Comparison of ENCODE assay signal across 1 cellular context in the genomic region with DNA sequence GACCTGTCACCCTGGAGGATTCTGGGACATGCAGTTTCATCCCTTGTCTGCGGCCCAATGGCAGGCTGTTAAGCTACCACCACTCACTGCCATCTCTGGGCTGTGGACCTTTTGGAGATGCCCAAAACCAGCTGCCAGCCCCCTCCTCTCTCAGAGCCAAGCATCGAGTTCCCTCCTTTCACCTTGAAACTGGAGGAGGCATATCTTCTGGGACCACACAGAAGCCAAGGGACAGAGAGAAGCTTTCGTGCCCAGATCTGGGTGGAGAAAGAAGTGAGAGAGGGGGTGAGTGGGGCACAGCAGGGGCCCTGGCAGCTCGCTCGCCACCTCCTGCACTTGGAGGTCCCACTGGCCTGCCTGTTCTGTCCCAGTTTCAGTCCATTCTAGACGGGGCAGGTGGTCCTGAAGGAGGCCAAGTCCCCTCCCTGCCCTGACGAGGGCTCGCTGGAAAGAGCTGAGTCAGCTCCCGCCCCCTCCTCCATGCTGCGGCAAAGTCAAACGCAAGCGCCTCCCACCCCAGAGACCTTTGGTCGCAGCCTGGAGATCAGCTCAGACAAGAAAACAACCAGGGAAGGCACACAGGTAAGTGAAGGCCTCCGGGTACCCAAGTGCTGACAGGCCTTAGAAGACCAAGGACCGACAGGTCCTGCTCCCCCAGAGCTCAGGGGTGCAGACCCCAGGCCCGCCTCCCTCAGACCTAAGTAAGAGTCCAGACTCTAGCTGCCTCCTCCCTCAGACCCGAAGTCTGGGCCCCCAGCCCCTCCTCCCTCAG.
TF ChIP-seq lines count a peak whose summit lies in the region.

No MANE protein-coding gene starts in this region.

TF ChIP-seq in IMR-90, 13 proteins besides CTCF, POLR2A, EP300 and RAD21:
- TF ChIP-seq MAFK (IDR thresholded peaks at IDR 0.05; ENCODE audit: low read depth, low read length) (peak; percentile 44), CEBPB (IDR thresholded peaks at IDR 0.05; ENCODE audit: low read depth, low read length) (no peak)
